In the genomic region with DNA sequence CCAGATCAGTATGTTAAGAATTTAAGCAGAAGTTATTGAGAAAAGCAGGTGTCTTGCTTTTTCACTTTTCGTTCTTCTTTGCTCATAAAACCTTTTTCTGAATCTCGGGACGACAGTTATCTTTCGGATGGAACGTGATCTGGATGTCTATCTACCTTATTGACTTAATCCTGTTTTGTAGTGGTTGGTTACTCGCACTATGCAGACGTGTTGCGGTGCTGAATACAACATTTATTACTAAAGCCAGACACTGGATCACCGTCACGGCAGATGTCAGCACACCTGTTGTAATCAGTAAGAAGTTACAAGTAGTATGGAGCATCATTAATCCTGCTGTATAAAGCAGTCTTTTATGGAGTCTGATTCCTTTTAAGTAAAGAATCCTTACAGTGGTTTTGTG, we compare ENCODE assay signal across 8 cellular contexts. TPM values are rescaled to one million over a fixed set of nuclear protein-coding genes. Genes with fewer than 3 reads are reported as not detected.
DNase-seq lines count a peak whose midpoint lies in the region; ATAC-seq, FAIRE-seq and TF ChIP-seq lines count a peak whose summit lies in the region.

No MANE protein-coding gene starts in this region.

- no peak overlapping the region for H2BK5ac ChIP-seq in H1 (ENCODE audit: low read depth, low read length)

- H3K9me3 ChIP-seq in ES-I3 (ENCODE audit: control insufficient read depth, insufficient read depth, low read length) (no peaks in the 10 kb centered on the region), OCI-LY3 (ENCODE audit: insufficient read depth, low read length) (no peaks in the 10 kb centered on the region), H1 (ENCODE audit: insufficient read depth in 2 of 2, low read depth in 1 of 2, low read length in 1 of 2) (no peaks in the 10 kb centered on the region)

- H3K56ac ChIP-seq in H1 (replicated peaks; ENCODE audit: insufficient read length, low read depth, low read length): no peak overlapping the region

- no peak overlapping the region for H3K4ac ChIP-seq in H1 (replicated peaks; ENCODE audit: insufficient read length, low read depth, low read length)

- H3K79me1 ChIP-seq in H1 (ENCODE audit: low read depth, low read length): peaks cover 3% of the 10 kb centered on the region; the same call in 1 of the 2 replicates

- peak overlapping the region; percentile 99 for H3K27ac Mint-ChIP-seq in neural crest cell (ENCODE audit: unreplicated experiment)

- H3K4me2 ChIP-seq in OCI-LY3 (ENCODE audit: low read length) (peak overlapping the region; percentile 74), H1 (ENCODE audit: insufficient read depth in 1 of 2, low read depth in 2 of 2, low read length in 2 of 2) (peak overlapping the region; percentile 76 to 94)

- WGBS in H1 (ENCODE audit: extremely low coverage in 1 of 2, insufficient coverage in 1 of 2, insufficient read length in 1 of 2, insufficient replicate concordance in 2 of 2, low coverage in 1 of 2, low lambda C conversion rate in 2 of 2, missing lambda C conversion rate in 1 of 2), 2 experiments: 18% methylated on average over 10 of the region's 10 CpGs; no CpG with 5 or more reads in 1 of the 2 experiments

- H2AFZ ChIP-seq in OCI-LY3 (ENCODE audit: low read depth, low read length): peak overlapping the region; percentile 75
- H2AFZ ChIP-seq in H1 (ENCODE audit: low read length): peak overlapping the region; percentile 98; the same call in 1 of the 2 replicates

- H3K36me3 ChIP-seq in ES-I3 (ENCODE audit: insufficient read depth, low read length) (no peaks in the 10 kb centered on the region), OCI-LY3 (replicated peaks; ENCODE audit: low read depth, low read length) (no peaks in the 10 kb centered on the region), H1 (ENCODE audit: control insufficient read depth in 2 of 4, insufficient read depth in 4 of 4, low read length in 3 of 4) (no peaks in the 10 kb centered on the region)

- no peak overlapping the region for H4K5ac ChIP-seq in H1 (ENCODE audit: insufficient read length, low read depth, low read length)

- peaks cover 8% of the 10 kb centered on the region for H3K36me3 Mint-ChIP-seq in neural crest cell (ENCODE audit: low read depth)

- no peak overlapping the region for H4K91ac ChIP-seq in H1 (replicated peaks; ENCODE audit: insufficient read length, low read length)

- ATAC-seq in HG02610 (IDR thresholded peaks at IDR 0.05; ENCODE audit: unreplicated experiment): peak; percentile 18
- ATAC-seq in HG02798 (IDR thresholded peaks at IDR 0.05; ENCODE audit: poor library complexity, unreplicated experiment): no peak

- H3K79me2 ChIP-seq in OCI-LY3 (ENCODE audit: low read length) (peaks cover 40% of the 10 kb centered on the region), H1 (ENCODE audit: control insufficient read depth in 1 of 2, insufficient read depth in 2 of 2, low read length in 2 of 2) (peaks cover 0 to 33% of the 10 kb centered on the region in 2 experiments; a peak in 2 of 4 replicates)

- H3K4me1 ChIP-seq in ES-I3 (ENCODE audit: insufficient read depth, low read length): peaks cover 5% of the 10 kb centered on the region
- peaks cover 13% of the 10 kb centered on the region for H3K4me1 ChIP-seq in OCI-LY3 (ENCODE audit: low read length)
- peaks cover 0 to 3% (median 0%) of the 10 kb centered on the region in 4 experiments; a peak in 1 of 7 replicates for H3K4me1 ChIP-seq in H1 (replicated peaks in 1 of 4; ENCODE audit: control insufficient read depth in 3 of 4, insufficient read depth in 4 of 4, low read length in 3 of 4)

- TF ChIP-seq CTCF in OCI-LY3 (IDR thresholded peaks at IDR 0.05; ENCODE audit: low read depth, low read length) (no peak), H1 (IDR thresholded peaks at IDR 0.05; ENCODE audit: control extremely low read depth in 1 of 3, insufficient read depth in 1 of 3, low read depth in 1 of 3, low read length in 3 of 3) (no peak), neural crest cell (conservative IDR thresholded peaks at IDR 0.05) (no peak), GM10248 (IDR thresholded peaks at IDR 0.05; ENCODE audit: control extremely low read depth, extremely low read depth, low read depth, missing control alignments) (no peak)

- H3K23me2 ChIP-seq in H1 (ENCODE audit: low read depth, low read length): peaks cover 4% of the 10 kb centered on the region

- H3K9ac ChIP-seq in ES-I3 (ENCODE audit: low read depth, low read length): peak overlapping the region; percentile 93
- H3K9ac ChIP-seq in OCI-LY3 (ENCODE audit: low read length): peak overlapping the region; percentile 84
- H3K9ac ChIP-seq in H1 (replicated peaks in 1 of 4; ENCODE audit: extremely low read depth in 1 of 4, low read depth in 3 of 4, low read length in 3 of 4): peak overlapping the region; percentile 93 to 99 (median 94); a peak in 6 of 7 replicates

- no peak overlapping the region for H2BK120ac ChIP-seq in H1 (replicated peaks; ENCODE audit: low read depth, low read length)

- no peak for TF ChIP-seq EP300 in H1 (IDR thresholded peaks at IDR 0.05; ENCODE audit: borderline replicate concordance in 1 of 2, low read depth in 2 of 2, low read length in 2 of 2)

- H3K27me3 Mint-ChIP-seq in neural crest cell (ENCODE audit: low read depth): peaks cover 2% of the 10 kb centered on the region

- no peak for TF ChIP-seq POLR2A in H1 (IDR thresholded peaks at IDR 0.05; ENCODE audit: control extremely low read depth in 1 of 2, low read depth in 2 of 2, low read length in 2 of 2)

- no peak overlapping the region for H4K8ac ChIP-seq in H1 (ENCODE audit: extremely low read depth, insufficient read depth, low read length)

- no peak overlapping the region for H3K14ac ChIP-seq in H1 (ENCODE audit: insufficient read length)

- H3K4me3 Mint-ChIP-seq in neural crest cell: peak overlapping the region; percentile 100

- peak in 1 of 2 experiments; percentile 33 for DNase-seq in H1 (ENCODE audit: low read depth in 1 of 2, low spot score in 2 of 2)
- no peak for DNase-seq in neural crest cell (ENCODE audit: low read depth, low spot score)
- DNase-seq in GM10248 (ENCODE audit: extremely low spot score): no peak
- no peak for DNase-seq in NCI-H446 (lab: John Stamatoyannopoulos, UW)

- POLR2A ChIA-PET in H1 (lab: Charles Lee; ENCODE audit: partially characterized antibody): interaction anchor here (0.8 to 1.2 kb wide), 5 partner anchors 10 to 990 kb away, joined by 3 to 4 read pairs (median 3); no protein-coding TSS in a partner anchor
- POLR2A ChIA-PET in GM10248 (lab: Yijun Ruan, JAX): no interaction called here

- CTCF ChIA-PET in H1 (lab: Charles Lee; ENCODE audit: partially characterized antibody) (interaction anchor here (0.5 to 1.3 kb wide), 4 partner anchors 15 to 921 kb away, joined by 3 to 4 read pairs (median 3); no protein-coding TSS in a partner anchor), GM10248 (lab: Yijun Ruan, JAX) (interaction anchor here (1.3 to 1.6 kb wide), 3 partner anchors 129 to 242 kb away, joined by 3 to 4 read pairs (median 4); no protein-coding TSS in a partner anchor)

- no peak for FAIRE-seq in H1 (lab: Jason Lieb, UNC)

- H4K20me1 ChIP-seq in OCI-LY3 (ENCODE audit: insufficient read depth, low read length) (no peaks in the 10 kb centered on the region), H1 (replicated peaks in 1 of 2; ENCODE audit: control insufficient read depth in 1 of 2, insufficient read depth in 2 of 2, low read length in 2 of 2) (peaks cover 0 to 4% of the 10 kb centered on the region in 2 experiments)

- H3K27me3 ChIP-seq in OCI-LY3 (ENCODE audit: low read depth, low read length) (no peaks in the 10 kb centered on the region), H1 (replicated peaks in 1 of 4; ENCODE audit: control insufficient read depth in 3 of 4, extremely low read depth in 1 of 4, insufficient read depth in 3 of 4, low read length in 3 of 4) (no peaks in the 10 kb centered on the region)

- no peak overlapping the region for H2BK20ac ChIP-seq in H1 (ENCODE audit: low read length)

- no peak overlapping the region for H3K23ac ChIP-seq in H1 (ENCODE audit: insufficient read length)

- H3K4me1 Mint-ChIP-seq in neural crest cell: peaks cover 28% of the 10 kb centered on the region

- H3K9me3 Mint-ChIP-seq in neural crest cell: no peaks in the 10 kb centered on the region

- no peak overlapping the region for H2AK5ac ChIP-seq in H1 (ENCODE audit: low read depth, low read length)

- no peak overlapping the region for H3K18ac ChIP-seq in H1 (ENCODE audit: extremely low read depth, low read length)

- H2BK12ac ChIP-seq in H1 (ENCODE audit: low read depth, low read length): peak overlapping the region; percentile 72; the same call in 1 of the 2 replicates

- TF ChIP-seq RAD21 in H1 (IDR thresholded peaks at IDR 0.05 in 1 of 2, conservative IDR thresholded peaks at IDR 0.05 in 1 of 2; ENCODE audit: low read depth in 2 of 2, low read length in 2 of 2): no peak

- peak overlapping the region; percentile 76 for H3K27ac ChIP-seq in OCI-LY3 (ENCODE audit: low read length)
- peak overlapping the region; percentile 84; the same call in 1 of the 2 replicates for H3K27ac ChIP-seq in H1 (ENCODE audit: low read depth, low read length)

- H3K4me3 ChIP-seq in OCI-LY3 (ENCODE audit: low read length) (peak overlapping the region; percentile 93), H1 (ENCODE audit: extremely low read depth in 1 of 4, insufficient read depth in 2 of 4, low read depth in 3 of 4, low read length in 4 of 4) (peak overlapping the region; percentile 75 to 96 (median 90))

- H2BK15ac ChIP-seq in H1 (ENCODE audit: low read length): no peak overlapping the region

TF ChIP-seq in H1, 55 proteins besides CTCF, POLR2A, EP300 and RAD21 (continues in another document):
- TF ChIP-seq JUN (IDR thresholded peaks at IDR 0.05; ENCODE audit: low read depth, low read length) (no peak), RFX5 (IDR thresholded peaks at IDR 0.05; ENCODE audit: borderline replicate concordance, low read depth, low read length) (no peak), MAFK (IDR thresholded peaks at IDR 0.05; ENCODE audit: low read depth, low read length) (no peak)

RNA-seq across cellular contexts. Expression of a gene that starts 0.6 kb away (rescaled TPM):
- total RNA-seq in H1 (2021; fragmentation: NEBNext Ultra II Directional; extraction: Animal tissue kit (Norgen Biotek cat#: 25700)): 22.7 and 24.6 TPM in 2 replicates
- polyA plus RNA-seq in H1 (2011; rRNA removed): 6.1 and 8.4 TPM in 2 replicates
- 8.2 TPM for polyA plus RNA-seq in H1 (2011; cell fraction: cytosol; rRNA removed)
- 3.6 TPM for polyA plus RNA-seq in H1 (2011; cell fraction: nucleus; rRNA removed)
- 8.1 to 12.6 TPM (median 9.7 TPM) in 4 replicates for polyA plus RNA-seq in H1 (2012, experiment 1 of 2)
- 2.0 TPM for polyA plus RNA-seq in H1 (2012, experiment 2 of 2)
- polyA plus RNA-seq in H1 (2013, experiment 1 of 2): 10.5 TPM
- 10.0 TPM for polyA plus RNA-seq in H1 (2013, experiment 2 of 2)
- 17.8 and 21.7 TPM in 2 replicates for polyA minus RNA-seq in H1 (2011; rRNA and poly(A)+ RNA removed)
- polyA minus RNA-seq in H1 (2011; cell fraction: cytosol; rRNA and poly(A)+ RNA removed): 16.1 TPM
- polyA minus RNA-seq in H1 (2011; cell fraction: nucleus; rRNA and poly(A)+ RNA removed): 21.9 TPM
- 25.4 and 25.9 TPM in 2 replicates for total RNA-seq in neural crest cell
